Comparison of ENCODE assay signal across 1 cellular context in the genomic region with DNA sequence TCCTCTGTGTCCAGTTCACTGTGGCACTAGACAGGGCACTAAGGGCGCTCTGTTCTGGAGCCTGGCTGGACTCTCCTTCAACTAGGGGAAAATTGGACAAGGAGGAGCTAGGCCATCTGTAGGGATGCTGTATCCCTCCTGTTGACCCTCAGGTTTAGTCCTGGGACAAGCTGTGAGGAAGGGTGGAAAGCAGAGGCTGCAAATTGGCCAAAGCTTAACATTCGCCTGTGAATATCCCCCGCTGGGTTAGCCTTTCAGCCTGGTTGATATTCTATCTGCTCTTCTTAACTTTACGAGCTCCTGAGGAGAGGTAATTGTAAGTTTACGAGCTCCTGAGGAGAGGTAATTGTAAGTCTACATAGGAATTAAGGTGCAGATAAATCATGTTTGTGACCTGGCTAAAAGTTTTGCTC.
TF ChIP-seq lines count a peak whose summit lies in the region.

No MANE protein-coding gene starts in this region.

TF ChIP-seq in H1, 55 proteins besides CTCF, POLR2A, EP300 and RAD21:
- TF ChIP-seq CHD7 (IDR thresholded peaks at IDR 0.05; ENCODE audit: insufficient replicate concordance, low read length) (peak; percentile 50), POU5F1 (IDR thresholded peaks at IDR 0.05; ENCODE audit: low read depth, low read length) (peak; percentile 91), CREB1 (IDR thresholded peaks at IDR 0.05) (no peak), RXRA (IDR thresholded peaks at IDR 0.05; ENCODE audit: insufficient read depth, low read depth, low read length) (no peak), POLR2AphosphoS5 (IDR thresholded peaks at IDR 0.05; ENCODE audit: low read depth, low read length) (peak; percentile 77), ASH2L (IDR thresholded peaks at IDR 0.05; ENCODE audit: low read length) (peak; percentile 55), TCF12 (IDR thresholded peaks at IDR 0.05; ENCODE audit: low read depth, low read length) (0 out of 2 replicates have a peak, but pooled peaks have one; percentile 56), PHF8 (conservative IDR thresholded peaks at IDR 0.05; ENCODE audit: low read depth, low read length) (no peak; the same call in 1 of the 2 replicates), CTBP2 (IDR thresholded peaks at IDR 0.05; ENCODE audit: borderline replicate concordance, insufficient read depth, insufficient read length, low read length) (no peak), NANOG (IDR thresholded peaks at IDR 0.05; ENCODE audit: insufficient read depth, low read depth, low read length, poor library complexity, severe bottlenecking) (peak; percentile 99), TBP (IDR thresholded peaks at IDR 0.05; ENCODE audit: low read depth, low read length) (peak; percentile 32), MAX (IDR thresholded peaks at IDR 0.05) (no peak; the same call in 1 of the 2 replicates), HDAC2 (IDR thresholded peaks at IDR 0.05; ENCODE audit: borderline replicate concordance in 1 of 2, low read depth in 2 of 2, low read length in 2 of 2) (peak in 1 of 2 experiments; percentile 77; a peak in 1 of 4 replicates), SP1 (IDR thresholded peaks at IDR 0.05; ENCODE audit: low read depth, low read length) (peak; percentile 81; the same call in 1 of the 2 replicates), CEBPB (IDR thresholded peaks at IDR 0.05; ENCODE audit: low read depth, low read length) (no peak), TAF1 (IDR thresholded peaks at IDR 0.05; ENCODE audit: low read depth, low read length) (peak; percentile 46; the same call in 1 of the 2 replicates), BCL11A (IDR thresholded peaks at IDR 0.05; ENCODE audit: low read depth in 2 of 2, low read length in 2 of 2) (peak; percentile 79 to 95)
